9 cellular contexts compared by ENCODE assay signal in the genomic region with DNA sequence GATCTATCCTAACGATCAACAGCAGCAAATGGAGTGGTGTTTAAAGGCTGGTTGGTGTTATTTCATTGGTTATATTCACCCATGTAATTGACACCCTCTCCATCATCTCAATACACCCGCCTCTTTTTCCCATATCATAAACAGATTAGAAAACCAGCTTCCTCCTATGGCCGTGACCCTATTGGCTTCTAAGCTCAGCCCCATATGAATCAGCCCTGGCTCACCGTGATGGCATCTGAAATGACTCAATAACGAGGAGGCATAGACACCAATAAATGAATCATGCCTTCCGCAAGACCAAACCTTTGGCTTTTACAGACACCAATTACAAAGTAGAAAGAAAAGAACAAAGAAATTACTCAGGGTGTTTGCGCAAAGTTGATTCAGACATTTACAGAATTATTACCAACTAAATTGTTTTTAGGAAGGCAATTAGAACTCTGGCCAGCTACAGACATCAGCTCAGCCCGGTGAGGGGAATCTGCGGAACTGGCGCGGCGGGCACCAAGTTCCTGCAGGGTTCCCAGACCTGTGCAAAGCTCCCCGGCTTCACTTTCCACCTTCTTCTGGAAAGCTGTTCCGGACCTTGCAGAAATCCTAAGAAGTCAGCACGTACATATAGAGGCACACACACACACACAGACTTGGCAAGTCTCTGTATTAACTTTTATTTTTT. TPM values are rescaled to one million over a fixed set of nuclear protein-coding genes. Genes with fewer than 3 reads are reported as not detected.
DNase-seq lines count a peak whose midpoint lies in the region; ATAC-seq and TF ChIP-seq lines count a peak whose summit lies in the region.
"Had no signal": no experiment of that assay in that cellular context is flagged by ENCODE, and none has a peak within 500 bp of the region (broad histone marks: within the 10 kb centered on the region; RNA-seq: fewer than 3 reads in every experiment).

No MANE protein-coding gene starts in this region.

- peak; percentile 62 for DNase-seq in HCEC 1CT
- peak; percentile 21 to 42 (median 26) for DNase-seq in activated CD4-positive, CD25-positive, alpha-beta regulatory T cell (lab: John Stamatoyannopoulos, UW)
- no peak for DNase-seq in chondrocyte (ENCODE audit: low spot score)
- DNase-seq in cortex of kidney (lab: John Stamatoyannopoulos, UW), result no peak
- DNase-seq in NCI-H2081 treated with DMSO at 0.1 percent for 48 hours (lab: John Stamatoyannopoulos, UW), result no peak
- no peak for DNase-seq in Right ventricle myocardium inferior (ENCODE audit: missing footprints)
- DNase-seq: naive thymus-derived CD8-positive, alpha-beta T cell had no signal

- no peaks in the 10 kb centered on the region for H3K9me3 ChIP-seq in skeletal muscle satellite cell (replicated peaks; ENCODE audit: low read length)

- no peaks in the 10 kb centered on the region for H3K36me3 ChIP-seq in skeletal muscle satellite cell (ENCODE audit: insufficient read depth, low read length)

- no peak for TF ChIP-seq CTCF in chondrocyte (IDR thresholded peaks at IDR 0.05)

- peaks cover 92% of the 10 kb centered on the region for H3K4me1 Mint-ChIP-seq in chondrocyte (ENCODE audit: low read depth)

- peak overlapping the region; percentile 44 for H3K9ac ChIP-seq in skeletal muscle satellite cell (ENCODE audit: low read depth, low read length)

- intact Hi-C loops in Right ventricle myocardium inferior (cut with DNase I), result no loop called here

- peak overlapping the region; percentile 74 for H3K4me2 ChIP-seq in skeletal muscle satellite cell (ENCODE audit: low read length)

- H3K36me3 Mint-ChIP-seq in chondrocyte (ENCODE audit: low read depth), result peaks cover 2% of the 10 kb centered on the region
- H3K36me3 Mint-ChIP-seq: naive thymus-derived CD8-positive, alpha-beta T cell had no signal

- H3K4me3 Mint-ChIP-seq in chondrocyte (ENCODE audit: unreplicated experiment), result peak overlapping the region; percentile 53

- ATAC-seq in GM18517 (IDR thresholded peaks at IDR 0.05; ENCODE audit: unreplicated experiment) (no peak), Right ventricle myocardium inferior (no peak)

- H3K27me3 Mint-ChIP-seq in chondrocyte (ENCODE audit: low read depth), result no peaks in the 10 kb centered on the region
- H3K27me3 Mint-ChIP-seq: naive thymus-derived CD8-positive, alpha-beta T cell had no signal

- no peaks in the 10 kb centered on the region for H3K9me3 Mint-ChIP-seq in chondrocyte (ENCODE audit: low read depth)
- H3K9me3 Mint-ChIP-seq: naive thymus-derived CD8-positive, alpha-beta T cell had no signal

- H3K4me1 ChIP-seq in skeletal muscle satellite cell (ENCODE audit: control insufficient read depth, insufficient read depth, low read length), result peaks cover 31% of the 10 kb centered on the region

- H3K27me3 ChIP-seq in skeletal muscle satellite cell (ENCODE audit: control insufficient read depth, insufficient read depth, low read length), result no peaks in the 10 kb centered on the region

- H3K4me3 ChIP-seq in skeletal muscle satellite cell (ENCODE audit: low read length), result peak overlapping the region; percentile 28

- peak overlapping the region; percentile 91 for H3K27ac Mint-ChIP-seq in chondrocyte (ENCODE audit: unreplicated experiment)

RNA-seq across cellular contexts. Expression of a gene that starts 11.5 kb away (rescaled TPM):
- 151 to 298 TPM (median 163 TPM) in 3 replicates for total RNA-seq in chondrocyte
- 0.25 and 3.1 TPM in 2 replicates for total RNA-seq in skeletal muscle satellite cell (2012; rRNA removed)
- 23.9 TPM for total RNA-seq in Right ventricle myocardium inferior

Comparison
In these comparisons a context has a peak if more than half of its experiments do, and no peak if none do; other contexts are left out.
1. DNase-seq: peak in HCEC 1CT (single experiment) and activated CD4-positive, CD25-positive, alpha-beta regulatory T cell (4 of 4); none in chondrocyte (single experiment), cortex of kidney (single experiment), NCI-H2081 treated with DMSO at 0.1 percent for 48 hours (single experiment) and Right ventricle myocardium inferior (single experiment).